In genomic region chr1:61436016-61436415, GRCh38 we compare ENCODE assay signal across 11 cellular contexts.
DNase-seq lines count a peak whose midpoint lies in the region; ATAC-seq and TF ChIP-seq lines count a peak whose summit lies in the region.
"Had no signal": no experiment of that assay in that cellular context is flagged by ENCODE, and none has a peak within 500 bp of the region (broad histone marks: within the 10 kb centered on the region; RNA-seq: fewer than 3 reads in every experiment).

No MANE protein-coding gene starts in this region.

- WGBS in HUES64, result 85% methylated on average over 3 of the region's 3 CpGs
- WGBS in lung, 2 donors, result 42 to 71% methylated on average over 3 of the region's 3 CpGs

- DNase-seq in ELF-1 (ENCODE audit: low read depth, low spot score), result peak; percentile 29
- no peak for DNase-seq in chondrocyte (ENCODE audit: low spot score)
- DNase-seq in lung (ENCODE audit: low spot score), result no peak
- DNase-seq in islet precursor cell, result no peak
- DNase-seq in HPDE6-E6E7 (ENCODE audit: extremely low spot score), result no peak
- DNase-seq: NCI-H2029; stimulated activated CD8-positive, alpha-beta memory T cell treated with anti-CD3 and anti-CD28 coated beads, Interleukin-4, amount 100 ng/mL, for 48 hours had no signal

- H3K27me3 Mint-ChIP-seq in chondrocyte (ENCODE audit: low read depth), result no peaks in the 10 kb centered on the region

- H3K27ac Mint-ChIP-seq in chondrocyte (ENCODE audit: unreplicated experiment), result no peak overlapping the region

- H3K9ac ChIP-seq in HUES64 (ENCODE audit: low read depth, low read length), result no peak overlapping the region

- TF ChIP-seq CTCF in chondrocyte (IDR thresholded peaks at IDR 0.05) (peak; percentile 21), lung (IDR thresholded peaks at IDR 0.05; ENCODE audit: control extremely low read depth, extremely low read depth) (no peak)

- peaks cover 11% of the 10 kb centered on the region for H3K4me1 ChIP-seq in HUES64 (ENCODE audit: insufficient read depth, low read length)
- peaks cover 2 to 50% of the 10 kb centered on the region in 2 donors for H3K4me1 ChIP-seq in lung (ENCODE audit: control insufficient read depth in 2 of 2, insufficient read depth in 2 of 2, low read length in 2 of 2)

- H3K36me3 ChIP-seq in HUES64 (ENCODE audit: insufficient read depth, low read length) (no peaks in the 10 kb centered on the region), lung (ENCODE audit: control insufficient read depth in 2 of 2, insufficient read depth in 2 of 2, low read length in 2 of 2) (no peaks in the 10 kb centered on the region)

- H3K9me3 ChIP-seq in HUES64 (ENCODE audit: insufficient read depth, low read depth, low read length) (no peaks in the 10 kb centered on the region), lung (ENCODE audit: control insufficient read depth in 2 of 2, insufficient read depth in 1 of 2, low read length in 1 of 2) (no peaks in the 10 kb centered on the region)

- 0 out of 2 replicates have a peak overlapping the region, but pooled peaks have one; percentile 6 for H3K27ac ChIP-seq in HUES64 (ENCODE audit: low read depth, low read length)
- H3K27ac ChIP-seq in lung (ENCODE audit: low read depth in 1 of 2, low read length in 1 of 2), result peak overlapping the region; percentile 18 to 88
- H3K27ac ChIP-seq: PC-9 had no signal

- no peaks in the 10 kb centered on the region for H3K36me3 Mint-ChIP-seq in chondrocyte (ENCODE audit: low read depth)

- H3K4me1 Mint-ChIP-seq in chondrocyte (ENCODE audit: low read depth), result peaks cover 30% of the 10 kb centered on the region

- H3K4me3 Mint-ChIP-seq in chondrocyte (ENCODE audit: unreplicated experiment), result no peak overlapping the region

- ATAC-seq in lung (ENCODE audit: insufficient read depth, low FRiP score) (peak; percentile 51), HG03342 (IDR thresholded peaks at IDR 0.05; ENCODE audit: unreplicated experiment) (no peak), GM19351 (IDR thresholded peaks at IDR 0.05; ENCODE audit: unreplicated experiment) (no peak)

- H3K4me3 ChIP-seq in HUES64 (ENCODE audit: low read length) (no peak overlapping the region), lung (no peak overlapping the region)
- H3K4me3 ChIP-seq: PC-9 had no signal

- H3K9me3 Mint-ChIP-seq in chondrocyte (ENCODE audit: low read depth), result no peaks in the 10 kb centered on the region

- H3K27me3 ChIP-seq in HUES64 (ENCODE audit: insufficient read depth, low read length), result no peaks in the 10 kb centered on the region
- no peaks in the 10 kb centered on the region for H3K27me3 ChIP-seq in lung (ENCODE audit: control insufficient read depth, insufficient read depth)
